ENCODE assay signal across 1 cellular context in genomic region chr12:69331846-69332684, GRCh38.
TF ChIP-seq lines count a peak whose summit lies in the region.

No MANE protein-coding gene starts in this region.

TF ChIP-seq in HepG2, 621 proteins besides CTCF, POLR2A, EP300 and RAD21 (continued from another document and continues in another):
- TF ChIP-seq SKIL (CRISPR knock-in tag; IDR thresholded peaks at IDR 0.05; ENCODE audit: borderline replicate concordance) (no peak), HNRNPL (IDR thresholded peaks at IDR 0.05; ENCODE audit: low read depth, low read length) (peak; percentile 43; the same call in 1 of the 2 replicates), ZNF343 (CRISPR knock-in tag; IDR thresholded peaks at IDR 0.05) (no peak), MTA1 (CRISPR knock-in tag; IDR thresholded peaks at IDR 0.05; ENCODE audit: borderline replicate concordance) (no peak), TERF1 (CRISPR knock-in tag; IDR thresholded peaks at IDR 0.05) (no peak), CEBPG (CRISPR knock-in tag; IDR thresholded peaks at IDR 0.05) (no peak), USF2 (IDR thresholded peaks at IDR 0.05; ENCODE audit: low read depth, low read length) (no peak), USF2 (CRISPR knock-in tag; IDR thresholded peaks at IDR 0.05; ENCODE audit: borderline replicate concordance) (no peak), CHCHD3 (CRISPR knock-in tag; IDR thresholded peaks at IDR 0.05) (no peak), RXRB (CRISPR knock-in tag; IDR thresholded peaks at IDR 0.05; ENCODE audit: borderline replicate concordance) (no peak), ZNF280B (CRISPR knock-in tag; IDR thresholded peaks at IDR 0.05; ENCODE audit: borderline replicate concordance) (no peak), NCOA5 (CRISPR knock-in tag; IDR thresholded peaks at IDR 0.05) (no peak), JUND (CRISPR knock-in tag; IDR thresholded peaks at IDR 0.05) (no peak), AGO2 (optimal IDR thresholded peaks at IDR 0.05; ENCODE audit: low read depth, low read length) (peak; percentile 90), MAFF (IDR thresholded peaks at IDR 0.05; ENCODE audit: low read depth, low read length) (no peak), ZBTB8A (CRISPR knock-in tag; IDR thresholded peaks at IDR 0.05; ENCODE audit: borderline replicate concordance, low read depth) (no peak), ZNF772 (CRISPR knock-in tag; IDR thresholded peaks at IDR 0.05) (no peak), ZNF850 (CRISPR knock-in tag; conservative IDR thresholded peaks at IDR 0.05) (no peak), NFE2L2 (IDR thresholded peaks at IDR 0.05; ENCODE audit: low read length) (no peak), ZNF567 (CRISPR knock-in tag; IDR thresholded peaks at IDR 0.05; ENCODE audit: borderline replicate concordance) (no peak), ZNF891 (CRISPR knock-in tag; IDR thresholded peaks at IDR 0.05) (no peak; the same call in 1 of the 2 replicates), KDM4B (CRISPR knock-in tag; IDR thresholded peaks at IDR 0.05) (no peak), ATM (IDR thresholded peaks at IDR 0.05; ENCODE audit: borderline replicate concordance) (no peak), HIVEP1 (CRISPR knock-in tag; IDR thresholded peaks at IDR 0.05) (no peak; the same call in 1 of the 2 replicates), POGZ (CRISPR knock-in tag; IDR thresholded peaks at IDR 0.05) (no peak), TCF12 (IDR thresholded peaks at IDR 0.05) (no peak), TCF12 (CRISPR knock-in tag; IDR thresholded peaks at IDR 0.05) (no peak), MAFK (conservative IDR thresholded peaks at IDR 0.05 in 1 of 2, IDR thresholded peaks at IDR 0.05 in 1 of 2; ENCODE audit: low read length in 2 of 2) (no peak), ZNF710 (CRISPR knock-in tag; IDR thresholded peaks at IDR 0.05; ENCODE audit: borderline replicate concordance) (no peak), ZNF362 (CRISPR knock-in tag; IDR thresholded peaks at IDR 0.05; ENCODE audit: borderline replicate concordance) (no peak), ZFP36 (IDR thresholded peaks at IDR 0.05; ENCODE audit: borderline replicate concordance, low read depth, low read length, partially characterized antibody) (no peak), ZNF737 (CRISPR knock-in tag; IDR thresholded peaks at IDR 0.05; ENCODE audit: borderline replicate concordance) (0 out of 2 replicates have a peak, but pooled peaks have one; percentile 15), GPN1 (CRISPR knock-in tag; IDR thresholded peaks at IDR 0.05; ENCODE audit: borderline replicate concordance) (no peak), CCAR2 (optimal IDR thresholded peaks at IDR 0.05; ENCODE audit: low read depth, low read length) (no peak), PHF8 (CRISPR knock-in tag; IDR thresholded peaks at IDR 0.05) (peak; percentile 17), REST (IDR thresholded peaks at IDR 0.05; ENCODE audit: borderline replicate concordance in 1 of 2, low read depth in 1 of 2, low read length in 2 of 2) (no peak)
- TF ChIP-seq, protein P1, sequence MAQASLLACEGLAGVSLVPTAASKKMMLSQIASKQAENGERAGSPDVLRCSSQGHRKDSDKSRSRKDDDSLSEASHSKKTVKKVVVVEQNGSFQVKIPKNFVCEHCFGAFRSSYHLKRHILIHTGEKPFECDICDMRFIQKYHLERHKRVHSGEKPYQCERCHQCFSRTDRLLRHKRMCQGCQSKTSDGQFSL (CRISPR knock-in tag; IDR thresholded peaks at IDR 0.05) = no peak
- TF ChIP-seq, protein P2, sequence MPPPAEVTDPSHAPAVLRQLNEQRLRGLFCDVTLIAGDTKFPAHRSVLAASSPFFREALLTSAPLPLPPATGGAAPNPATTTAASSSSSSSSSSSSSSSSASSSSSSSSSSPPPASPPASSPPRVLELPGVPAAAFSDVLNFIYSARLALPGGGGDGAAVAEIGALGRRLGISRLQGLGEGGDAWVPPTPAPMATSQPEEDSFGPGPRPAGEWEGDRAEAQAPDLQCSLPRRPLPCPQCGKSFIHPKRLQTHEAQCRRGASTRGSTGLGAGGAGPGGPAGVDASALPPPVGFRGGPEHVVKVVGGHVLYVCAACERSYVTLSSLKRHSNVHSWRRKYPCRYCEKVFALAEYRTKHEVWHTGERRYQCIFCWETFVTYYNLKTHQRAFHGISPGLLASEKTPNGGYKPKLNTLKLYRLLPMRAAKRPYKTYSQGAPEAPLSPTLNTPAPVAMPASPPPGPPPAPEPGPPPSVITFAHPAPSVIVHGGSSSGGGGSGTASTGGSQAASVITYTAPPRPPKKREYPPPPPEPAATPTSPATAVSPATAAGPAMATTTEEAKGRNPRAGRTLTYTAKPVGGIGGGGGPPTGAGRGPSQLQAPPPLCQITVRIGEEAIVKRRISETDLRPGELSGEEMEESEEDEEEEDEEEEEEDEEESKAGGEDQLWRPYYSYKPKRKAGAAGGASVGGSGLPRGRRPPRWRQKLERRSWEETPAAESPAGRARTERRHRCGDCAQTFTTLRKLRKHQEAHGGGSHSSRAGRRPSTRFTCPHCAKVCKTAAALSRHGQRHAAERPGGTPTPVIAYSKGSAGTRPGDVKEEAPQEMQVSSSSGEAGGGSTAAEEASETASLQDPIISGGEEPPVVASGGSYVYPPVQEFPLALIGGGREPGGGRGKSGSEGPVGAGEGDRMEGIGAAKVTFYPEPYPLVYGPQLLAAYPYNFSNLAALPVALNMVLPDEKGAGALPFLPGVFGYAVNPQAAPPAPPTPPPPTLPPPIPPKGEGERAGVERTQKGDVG (CRISPR knock-in tag; IDR thresholded peaks at IDR 0.05; ENCODE audit: borderline replicate concordance) = no peak
- TF ChIP-seq, protein P3, sequence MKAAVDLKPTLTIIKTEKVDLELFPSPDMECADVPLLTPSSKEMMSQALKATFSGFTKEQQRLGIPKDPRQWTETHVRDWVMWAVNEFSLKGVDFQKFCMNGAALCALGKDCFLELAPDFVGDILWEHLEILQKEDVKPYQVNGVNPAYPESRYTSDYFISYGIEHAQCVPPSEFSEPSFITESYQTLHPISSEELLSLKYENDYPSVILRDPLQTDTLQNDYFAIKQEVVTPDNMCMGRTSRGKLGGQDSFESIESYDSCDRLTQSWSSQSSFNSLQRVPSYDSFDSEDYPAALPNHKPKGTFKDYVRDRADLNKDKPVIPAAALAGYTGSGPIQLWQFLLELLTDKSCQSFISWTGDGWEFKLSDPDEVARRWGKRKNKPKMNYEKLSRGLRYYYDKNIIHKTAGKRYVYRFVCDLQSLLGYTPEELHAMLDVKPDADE (CRISPR knock-in tag; IDR thresholded peaks at IDR 0.05) = peak; percentile 82; the same call in 1 of the 2 replicates
